ENCODE assay signal across 11 cellular contexts in genomic region chr18:43570593-43570992, GRCh38.
DNase-seq lines count a peak whose midpoint lies in the region; ATAC-seq and TF ChIP-seq lines count a peak whose summit lies in the region.
"Had no signal": no experiment of that assay in that cellular context is flagged by ENCODE, and none has a peak within 500 bp of the region (broad histone marks: within the 10 kb centered on the region; RNA-seq: fewer than 3 reads in every experiment).

No MANE protein-coding gene starts in this region.

- H2BK5ac ChIP-seq in trophoblast cell (ENCODE audit: low read depth, low read length, poor library complexity): no peak overlapping the region

- H3K4me1 ChIP-seq in KMS-11 (ENCODE audit: low read depth, poor library complexity, severe bottlenecking): peaks cover 48% of the 10 kb centered on the region
- H3K4me1 ChIP-seq in iPS-20b (ENCODE audit: insufficient read depth, low read length): peaks cover 4% of the 10 kb centered on the region; the same call in 1 of the 2 replicates
- no peaks in the 10 kb centered on the region for H3K4me1 ChIP-seq in trophoblast cell (ENCODE audit: control insufficient read depth in 1 of 2, insufficient read depth in 2 of 2, low read length in 2 of 2)
- no peaks in the 10 kb centered on the region for H3K4me1 ChIP-seq in aorta (ENCODE audit: control insufficient read depth in 1 of 2, insufficient read depth in 2 of 2, low read length in 2 of 2)
- H3K4me1 ChIP-seq: BLaER1 treated with 17β-estradiol and CSF1 and Interleukin-3, amounts not matched to agents 10 nM and 100 nM; HAP-1 had no signal

- H3K9ac ChIP-seq in KMS-11 (no peak overlapping the region), SK-N-MC (ENCODE audit: insufficient read length) (peak overlapping the region; percentile 39), iPS-20b (ENCODE audit: low read depth, low read length) (0 out of 2 replicates have a peak overlapping the region, but pooled peaks have one; percentile 20), trophoblast cell (ENCODE audit: low read length) (no peak overlapping the region)
- H3K9ac ChIP-seq: BLaER1 treated with 17β-estradiol and CSF1 and Interleukin-3, amounts not matched to agents 10 nM and 100 nM had no signal

- H4K91ac ChIP-seq in trophoblast cell (ENCODE audit: low read depth, low read length): no peak overlapping the region

- H2BK120ac ChIP-seq in trophoblast cell (ENCODE audit: insufficient read depth, low read length, poor library complexity): no peak overlapping the region

- ATAC-seq in aorta (ENCODE audit: low FRiP score): no peak
- ATAC-seq: CD8-positive, alpha-beta T cell had no signal

- H3K23ac ChIP-seq in trophoblast cell (ENCODE audit: low read length): no peak overlapping the region

- H3K36me3 ChIP-seq in KMS-11 (ENCODE audit: insufficient read depth) (no peaks in the 10 kb centered on the region), SK-N-MC (ENCODE audit: insufficient read depth, low read length) (no peaks in the 10 kb centered on the region), iPS-20b (ENCODE audit: insufficient read depth, low read depth, low read length) (no peaks in the 10 kb centered on the region), trophoblast cell (ENCODE audit: control insufficient read depth in 1 of 2, insufficient read depth in 2 of 2, low read length in 2 of 2) (no peaks in the 10 kb centered on the region), aorta (ENCODE audit: control insufficient read depth in 1 of 2, insufficient read depth in 2 of 2, low read length in 1 of 2) (no peaks in the 10 kb centered on the region)
- H3K36me3 ChIP-seq: BLaER1 treated with 17β-estradiol and CSF1 and Interleukin-3, amounts not matched to agents 10 nM and 100 nM; HAP-1 had no signal

- H3K79me1 ChIP-seq in trophoblast cell (ENCODE audit: low read length): no peaks in the 10 kb centered on the region

- H2AFZ ChIP-seq in KMS-11 (ENCODE audit: low read depth): peak overlapping the region; percentile 38; the same call in 1 of the 2 replicates
- no peak overlapping the region for H2AFZ ChIP-seq in trophoblast cell (ENCODE audit: insufficient read depth, low read length, poor library complexity)

- no peaks in the 10 kb centered on the region for H3K79me2 ChIP-seq in KMS-11 (ENCODE audit: insufficient read depth, low read depth)
- H3K79me2 ChIP-seq in trophoblast cell (ENCODE audit: control insufficient read depth, insufficient read depth, low read length, poor library complexity): no peaks in the 10 kb centered on the region

- H2AK5ac ChIP-seq in trophoblast cell (ENCODE audit: low read length): no peak overlapping the region

- no peak overlapping the region for H3K18ac ChIP-seq in trophoblast cell (ENCODE audit: low read length)

- DNase-seq in SK-N-MC (ENCODE audit: low read depth, low spot score): no peak
- DNase-seq in trophoblast cell: no peak
- DNase-seq in D341Med (ENCODE audit: low spot score): no peak
- no peak for DNase-seq in aorta
- DNase-seq: CD8-positive, alpha-beta T cell; DMS 273 treated with DMSO at 0.1 percent for 48 hours had no signal

- H3K4ac ChIP-seq in trophoblast cell (ENCODE audit: low read depth, low read length): no peak overlapping the region

- H3K27ac ChIP-seq in KMS-11 (no peak overlapping the region), SK-N-MC (0 out of 2 replicates have a peak overlapping the region, but pooled peaks have one; percentile 50), iPS-20b (ENCODE audit: low read length) (peak overlapping the region; percentile 19), trophoblast cell (ENCODE audit: low read depth, low read length) (no peak overlapping the region), aorta (ENCODE audit: low read depth in 1 of 2, low read length in 2 of 2) (no peak overlapping the region)
- H3K27ac ChIP-seq: BLaER1 treated with 17β-estradiol and CSF1 and Interleukin-3, amounts not matched to agents 10 nM and 100 nM had no signal

- no peaks in the 10 kb centered on the region for H3K27me3 ChIP-seq in KMS-11 (ENCODE audit: insufficient read depth, low read depth)
- no peaks in the 10 kb centered on the region for H3K27me3 ChIP-seq in iPS-20b (ENCODE audit: insufficient read depth, low read length)
- no peaks in the 10 kb centered on the region for H3K27me3 ChIP-seq in trophoblast cell (ENCODE audit: insufficient read depth, low read length)
- H3K27me3 ChIP-seq in aorta (ENCODE audit: control insufficient read depth in 1 of 2, insufficient read depth in 2 of 2, low read length in 1 of 2): no peaks in the 10 kb centered on the region
- H3K27me3 ChIP-seq: BLaER1 treated with 17β-estradiol and CSF1 and Interleukin-3, amounts not matched to agents 10 nM and 100 nM had no signal

- H4K8ac ChIP-seq in trophoblast cell (ENCODE audit: low read depth, low read length): no peak overlapping the region

- no peak for TF ChIP-seq CTCF in KMS-11 (conservative IDR thresholded peaks at IDR 0.05; ENCODE audit: low read depth, low read length)

- H3K4me3 ChIP-seq in KMS-11 (IDR thresholded peaks at IDR 0.05; ENCODE audit: insufficient read depth, low read depth, low read length): no peak overlapping the region
- H3K4me3 ChIP-seq in SK-N-MC: no peak overlapping the region
- H3K4me3 ChIP-seq in iPS-20b (ENCODE audit: low read length): no peak overlapping the region
- no peak overlapping the region for H3K4me3 ChIP-seq in trophoblast cell (ENCODE audit: low read depth, low read length)
- no peak overlapping the region for H3K4me3 ChIP-seq in aorta (ENCODE audit: low read length in 2 of 2)
- H3K4me3 ChIP-seq: BLaER1 treated with 17β-estradiol and CSF1 and Interleukin-3, amounts not matched to agents 10 nM and 100 nM; GM12878; HAP-1 had no signal

- H3K9me3 ChIP-seq in SK-N-MC (ENCODE audit: low read depth, low read length): no peaks in the 10 kb centered on the region
- H3K9me3 ChIP-seq in iPS-20b (ENCODE audit: insufficient read depth, low read depth, low read length): no peaks in the 10 kb centered on the region
- no peaks in the 10 kb centered on the region for H3K9me3 ChIP-seq in trophoblast cell (ENCODE audit: insufficient read depth, low read depth, low read length)
- H3K9me3 ChIP-seq in aorta (ENCODE audit: control insufficient read depth, low read length): no peaks in the 10 kb centered on the region
- H3K9me3 ChIP-seq: HAP-1 had no signal

- intact Hi-C loops in aorta (cut with DNase I): loop anchor here in 1 of 2 donors (2.0 kb wide), 1 partner anchor 16 kb away; no protein-coding TSS in a partner anchor

- no peaks in the 10 kb centered on the region for H4K20me1 ChIP-seq in KMS-11 (ENCODE audit: insufficient read depth)
- H4K20me1 ChIP-seq: BLaER1 treated with 17β-estradiol and CSF1 and Interleukin-3, amounts not matched to agents 10 nM and 100 nM had no signal

- no CpG with 5 or more reads among the region's 4 CpGs for WGBS in trophoblast cell (ENCODE audit: extremely low coverage, insufficient coverage, insufficient read length)
- WGBS in aorta, 2 donors: 84 to 87% methylated on average over 4 of the region's 4 CpGs

- H2BK12ac ChIP-seq in trophoblast cell (ENCODE audit: low read length): no peak overlapping the region

- H3K4me2 ChIP-seq in KMS-11 (peak overlapping the region; percentile 72; the same call in 1 of the 2 replicates), trophoblast cell (ENCODE audit: low read length) (no peak overlapping the region)
- H3K4me2 ChIP-seq: BLaER1 treated with 17β-estradiol and CSF1 and Interleukin-3, amounts not matched to agents 10 nM and 100 nM had no signal

- no peak overlapping the region for H4K12ac ChIP-seq in trophoblast cell (ENCODE audit: low read depth, low read length)

- H3K14ac ChIP-seq in trophoblast cell (ENCODE audit: low read length): no peak overlapping the region

Comparison
In these comparisons a context has a peak if more than half of its experiments do, and no peak if none do; other contexts are left out.
1. H3K27ac ChIP-seq: peak in SK-N-MC (single experiment) and iPS-20b (single experiment); none in KMS-11 (single experiment), trophoblast cell (single experiment) and aorta (0 of 2).
2. H3K9ac ChIP-seq: peak in SK-N-MC (single experiment) and iPS-20b (single experiment); none in KMS-11 (single experiment) and trophoblast cell (single experiment).